12 cellular contexts compared by ENCODE assay signal in the genomic region with DNA sequence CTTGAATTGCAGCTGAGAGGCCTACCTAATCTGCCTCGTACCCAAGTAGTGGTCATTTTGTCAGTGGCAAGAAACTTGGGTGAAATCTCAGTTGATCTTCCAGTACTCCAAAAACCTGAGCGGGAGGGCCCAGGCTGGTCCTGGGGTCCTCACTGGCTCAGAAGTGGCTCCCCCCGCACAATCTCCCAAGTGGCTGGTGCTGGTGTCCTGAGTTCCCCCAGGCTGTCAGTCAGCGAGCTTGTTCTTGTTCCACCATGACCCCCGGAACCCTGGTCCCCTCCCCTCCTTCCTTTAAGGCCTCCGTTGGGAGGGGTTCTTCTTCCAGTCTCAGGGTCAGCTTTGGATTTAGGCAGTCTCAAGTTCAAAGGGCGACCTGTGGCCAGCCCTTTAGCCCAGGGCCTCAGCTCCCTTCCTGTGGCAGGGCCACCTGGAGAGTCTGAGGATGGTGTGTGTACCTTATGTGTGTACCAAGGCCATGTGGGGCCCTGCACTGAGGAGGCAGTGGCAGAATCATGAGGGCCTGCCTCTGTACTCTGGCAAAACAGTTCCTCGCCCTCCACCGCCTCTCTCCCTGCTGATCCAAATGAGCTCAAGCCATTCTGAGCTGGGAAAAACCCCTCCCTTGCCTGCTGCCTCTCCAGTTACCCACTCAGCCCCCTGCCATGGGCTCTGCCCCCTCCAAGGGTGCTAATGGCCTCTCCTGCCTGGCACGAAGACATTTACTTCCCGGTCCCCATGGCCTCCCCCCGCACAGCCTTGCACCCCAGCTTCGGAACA. TPM values are rescaled to one million over a fixed set of nuclear protein-coding genes. Genes with fewer than 3 reads are reported as not detected.
DNase-seq lines count a peak whose midpoint lies in the region; ATAC-seq, FAIRE-seq and TF ChIP-seq lines count a peak whose summit lies in the region.
"Had no signal": no experiment of that assay in that cellular context is flagged by ENCODE, and none has a peak within 500 bp of the region (broad histone marks: within the 10 kb centered on the region; RNA-seq: fewer than 3 reads in every experiment).

No MANE protein-coding gene starts in this region.

- H3K4me1 ChIP-seq in HEK293 (ENCODE audit: control insufficient read depth, insufficient read depth, low read length) (no peaks in the 10 kb centered on the region; the same call in 1 of the 2 replicates), astrocyte (ENCODE audit: insufficient read depth, low read length) (peaks cover 36% of the 10 kb centered on the region), ovary (ENCODE audit: insufficient read depth) (peaks cover 20% of the 10 kb centered on the region)

- no peaks in the 10 kb centered on the region for H3K9me3 Mint-ChIP-seq in astrocyte (ENCODE audit: unreplicated experiment)
- H3K9me3 Mint-ChIP-seq: naive B cell had no signal

- peaks cover 58% of the 10 kb centered on the region for H3K4me1 Mint-ChIP-seq in astrocyte (ENCODE audit: low read depth, unreplicated experiment)

- H3K36me3 ChIP-seq in HEK293 (ENCODE audit: control insufficient read depth in 2 of 2, insufficient read depth in 1 of 2, low read length in 2 of 2) (peaks cover 0 to 10% of the 10 kb centered on the region in 2 experiments; a peak in 1 of 3 replicates), astrocyte (ENCODE audit: insufficient read depth, low read length) (no peaks in the 10 kb centered on the region), ovary (no peaks in the 10 kb centered on the region)

- TF ChIP-seq CTCF in HEK293 (tag by site-specific recombination; IDR thresholded peaks at IDR 0.05), result no peak
- TF ChIP-seq CTCF in astrocyte (IDR thresholded peaks at IDR 0.05; ENCODE audit: insufficient read depth, low read depth, low read length), result no peak
- no peak for TF ChIP-seq CTCF in ovary (IDR thresholded peaks at IDR 0.05)

- POLR2A ChIA-PET in HEK293 (lab: Yijun Ruan, JAX), result interaction anchor here (0.9 to 8.1 kb wide), 6 partner anchors 9 to 107 kb away, joined by 3 to 106 read pairs (median 6); a partner anchor contains a TSS

- no peaks in the 10 kb centered on the region for H3K27me3 Mint-ChIP-seq in astrocyte (ENCODE audit: low read depth, unreplicated experiment)

- WGBS in ovary, 3 donors, result 90 to 94% (median 92%) methylated on average over 10 to 13 of the region's 13 CpGs

- H3K4me3 Mint-ChIP-seq in astrocyte (ENCODE audit: unreplicated experiment), result peak overlapping the region; percentile 60
- H3K4me3 Mint-ChIP-seq: naive B cell had no signal

- H3K9me3 ChIP-seq in HEK293 (ENCODE audit: control insufficient read depth, insufficient read depth, low read depth, low read length), result no peaks in the 10 kb centered on the region
- no peaks in the 10 kb centered on the region for H3K9me3 ChIP-seq in astrocyte (ENCODE audit: insufficient read depth, low read depth, low read length)
- H3K9me3 ChIP-seq in ovary, result no peaks in the 10 kb centered on the region

- H3K27ac ChIP-seq in HEK293 (ENCODE audit: extremely low read depth, low read depth, low read length) (peak overlapping the region; percentile 11; the same call in 1 of the 2 replicates), astrocyte (ENCODE audit: low read depth, low read length) (no peak overlapping the region), ovary (peak overlapping the region; percentile 3 to 36)

- no peak overlapping the region for H3K9ac ChIP-seq in astrocyte (ENCODE audit: low read length)

- no peak overlapping the region for H2AFZ ChIP-seq in astrocyte (ENCODE audit: low read depth, low read length)
- H2AFZ ChIP-seq: hepatocyte had no signal

- H3K36me3 Mint-ChIP-seq in astrocyte (ENCODE audit: low read depth, unreplicated experiment), result peaks cover 10% of the 10 kb centered on the region
- H3K36me3 Mint-ChIP-seq: naive B cell had no signal

- DNase-seq in astrocyte (ENCODE audit: low read depth), result no peak
- no peak for DNase-seq in ovary
- DNase-seq in midbrain (lab: John Stamatoyannopoulos, UW), result no peak
- DNase-seq: cerebellar nuclear complex; naive B cell; NCI-H1694 treated with DMSO at 0.1 percent for 48 hours; stimulated activated CD4-positive, alpha-beta T cell treated with anti-CD3 and anti-CD28 coated beads, Interleukin-2, amount 100 ng/mL, for 48 hours had no signal

- H3K4me3 ChIP-seq in HEK293 (ENCODE audit: low read depth, low read length), result no peak overlapping the region
- no peak overlapping the region for H3K4me3 ChIP-seq in astrocyte (ENCODE audit: insufficient read depth, low read depth, low read length)
- no peak overlapping the region for H3K4me3 ChIP-seq in ovary
- H3K4me3 ChIP-seq: hepatocyte had no signal

- no peak for TF ChIP-seq POLR2A in ovary (IDR thresholded peaks at IDR 0.05)

- FAIRE-seq in astrocyte (lab: Jason Lieb, UNC), result no peak

- peaks cover 44% of the 10 kb centered on the region for H4K20me1 ChIP-seq in astrocyte (ENCODE audit: insufficient read depth, low read length)

- peak overlapping the region; percentile 89 for H3K27ac Mint-ChIP-seq in astrocyte (ENCODE audit: unreplicated experiment)

- intact Hi-C loops in ovary (cut with DNase I), result no loop called here

- CTCF ChIA-PET in HEK293 (lab: Yijun Ruan, JAX), result interaction anchor here (0.5 to 2.8 kb wide), 8 partner anchors 12 to 363 kb away, joined by 3 to 11 read pairs (median 4); no protein-coding TSS in a partner anchor

- no peak overlapping the region for H3K4me2 ChIP-seq in astrocyte (ENCODE audit: low read length)
- H3K4me2 ChIP-seq: hepatocyte had no signal

- peaks cover 1% of the 10 kb centered on the region for H3K79me2 ChIP-seq in astrocyte (ENCODE audit: insufficient read depth, low read length)

- H3K27me3 ChIP-seq in astrocyte (ENCODE audit: insufficient read depth, low read length), result no peaks in the 10 kb centered on the region
- H3K27me3 ChIP-seq in ovary, result no peaks in the 10 kb centered on the region
- H3K27me3 ChIP-seq: hepatocyte had no signal

- ATAC-seq in GM19328 (IDR thresholded peaks at IDR 0.05; ENCODE audit: unreplicated experiment), result no peak
- no peak for ATAC-seq in HG02571 (IDR thresholded peaks at IDR 0.05; ENCODE audit: unreplicated experiment)

- no peak for TF ChIP-seq EP300 in ovary (IDR thresholded peaks at IDR 0.05)

TF ChIP-seq in HEK293, 187 proteins besides CTCF, POLR2A, EP300 and RAD21 (continues in another document):
- TF ChIP-seq, protein P1, sequence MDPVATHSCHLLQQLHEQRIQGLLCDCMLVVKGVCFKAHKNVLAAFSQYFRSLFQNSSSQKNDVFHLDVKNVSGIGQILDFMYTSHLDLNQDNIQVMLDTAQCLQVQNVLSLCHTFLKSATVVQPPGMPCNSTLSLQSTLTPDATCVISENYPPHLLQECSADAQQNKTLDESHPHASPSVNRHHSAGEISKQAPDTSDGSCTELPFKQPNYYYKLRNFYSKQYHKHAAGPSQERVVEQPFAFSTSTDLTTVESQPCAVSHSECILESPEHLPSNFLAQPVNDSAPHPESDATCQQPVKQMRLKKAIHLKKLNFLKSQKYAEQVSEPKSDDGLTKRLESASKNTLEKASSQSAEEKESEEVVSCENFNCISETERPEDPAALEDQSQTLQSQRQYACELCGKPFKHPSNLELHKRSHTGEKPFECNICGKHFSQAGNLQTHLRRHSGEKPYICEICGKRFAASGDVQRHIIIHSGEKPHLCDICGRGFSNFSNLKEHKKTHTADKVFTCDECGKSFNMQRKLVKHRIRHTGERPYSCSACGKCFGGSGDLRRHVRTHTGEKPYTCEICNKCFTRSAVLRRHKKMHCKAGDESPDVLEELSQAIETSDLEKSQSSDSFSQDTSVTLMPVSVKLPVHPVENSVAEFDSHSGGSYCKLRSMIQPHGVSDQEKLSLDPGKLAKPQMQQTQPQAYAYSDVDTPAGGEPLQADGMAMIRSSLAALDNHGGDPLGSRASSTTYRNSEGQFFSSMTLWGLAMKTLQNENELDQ (tag by site-specific recombination; IDR thresholded peaks at IDR 0.05; ENCODE audit: low read depth), result no peak
- TF ChIP-seq, protein P2, sequence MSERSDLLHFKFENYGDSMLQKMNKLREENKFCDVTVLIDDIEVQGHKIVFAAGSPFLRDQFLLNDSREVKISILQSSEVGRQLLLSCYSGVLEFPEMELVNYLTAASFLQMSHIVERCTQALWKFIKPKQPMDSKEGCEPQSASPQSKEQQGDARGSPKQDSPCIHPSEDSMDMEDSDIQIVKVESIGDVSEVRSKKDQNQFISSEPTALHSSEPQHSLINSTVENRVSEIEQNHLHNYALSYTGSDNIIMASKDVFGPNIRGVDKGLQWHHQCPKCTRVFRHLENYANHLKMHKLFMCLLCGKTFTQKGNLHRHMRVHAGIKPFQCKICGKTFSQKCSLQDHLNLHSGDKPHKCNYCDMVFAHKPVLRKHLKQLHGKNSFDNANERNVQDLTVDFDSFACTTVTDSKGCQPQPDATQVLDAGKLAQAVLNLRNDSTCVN (tag by site-specific recombination; optimal IDR thresholded peaks at IDR 0.05), result no peak
- TF ChIP-seq ZBTB20 (tag by site-specific recombination; IDR thresholded peaks at IDR 0.05), result no peak
- TF ChIP-seq, protein P3, sequence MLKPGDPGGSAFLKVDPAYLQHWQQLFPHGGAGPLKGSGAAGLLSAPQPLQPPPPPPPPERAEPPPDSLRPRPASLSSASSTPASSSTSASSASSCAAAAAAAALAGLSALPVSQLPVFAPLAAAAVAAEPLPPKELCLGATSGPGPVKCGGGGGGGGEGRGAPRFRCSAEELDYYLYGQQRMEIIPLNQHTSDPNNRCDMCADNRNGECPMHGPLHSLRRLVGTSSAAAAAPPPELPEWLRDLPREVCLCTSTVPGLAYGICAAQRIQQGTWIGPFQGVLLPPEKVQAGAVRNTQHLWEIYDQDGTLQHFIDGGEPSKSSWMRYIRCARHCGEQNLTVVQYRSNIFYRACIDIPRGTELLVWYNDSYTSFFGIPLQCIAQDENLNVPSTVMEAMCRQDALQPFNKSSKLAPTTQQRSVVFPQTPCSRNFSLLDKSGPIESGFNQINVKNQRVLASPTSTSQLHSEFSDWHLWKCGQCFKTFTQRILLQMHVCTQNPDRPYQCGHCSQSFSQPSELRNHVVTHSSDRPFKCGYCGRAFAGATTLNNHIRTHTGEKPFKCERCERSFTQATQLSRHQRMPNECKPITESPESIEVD (tag by site-specific recombination; IDR thresholded peaks at IDR 0.05), result no peak

RNA-seq across cellular contexts. Expression of a gene that starts 4.5 kb away (rescaled TPM):
- 350 and 371 TPM in 2 replicates for total RNA-seq in astrocyte
- 10 to 100 TPM; 35.1 to 91.6 (median 57.0) TPM for total RNA-seq in ovary
- 10 to 100 TPM; 18.4 to 55.4 TPM for polyA plus RNA-seq in ovary

RNA-seq across cellular contexts. Expression of a gene that starts 19.5 kb away (rescaled TPM):
- total RNA-seq in astrocyte (590 and 591 TPM in 2 replicates), ovary (100 to 1,000 TPM in 4 of 7 donors, 10 to 100 TPM in 3; 32.7 to 243 (median 151) TPM)
- polyA plus RNA-seq in ovary, result 10 to 100 TPM; 25.7 to 83.3 TPM

RNA-seq across cellular contexts. Expression of a gene that starts 31.3 kb away (rescaled TPM):
- total RNA-seq in astrocyte (9.9 TPM in 2 replicates), ovary (10 to 100 TPM in 1 of 7 donors, 1 to 10 TPM in 5, under 1 TPM in 1; 0.66 to 11.4 (median 2.1) TPM)
- under 1 TPM in 1 of 2 donors, not detected in 1; 0.51 TPM for polyA plus RNA-seq in ovary

RNA-seq across cellular contexts. Expression of a gene that starts 31.7 kb away (rescaled TPM):
- total RNA-seq in astrocyte (15.6 and 16.3 TPM in 2 replicates), ovary (1 to 10 TPM; 1.3 to 7.2 (median 2.5) TPM)
- 1 to 10 TPM; 1.8 to 4.2 TPM for polyA plus RNA-seq in ovary
- total RNA-seq: RPMI7951 had no signal

RNA-seq across cellular contexts. Expression of a gene that starts 38.9 kb away (rescaled TPM):
- total RNA-seq in astrocyte (92.5 and 99.5 TPM in 2 replicates), ovary (100 to 1,000 TPM in 1 of 7 donors, 10 to 100 TPM in 6; 63.5 to 104 (median 76.0) TPM)
- polyA plus RNA-seq in ovary, result 10 to 100 TPM; 58.3 to 63.6 TPM
